In the genomic region with DNA sequence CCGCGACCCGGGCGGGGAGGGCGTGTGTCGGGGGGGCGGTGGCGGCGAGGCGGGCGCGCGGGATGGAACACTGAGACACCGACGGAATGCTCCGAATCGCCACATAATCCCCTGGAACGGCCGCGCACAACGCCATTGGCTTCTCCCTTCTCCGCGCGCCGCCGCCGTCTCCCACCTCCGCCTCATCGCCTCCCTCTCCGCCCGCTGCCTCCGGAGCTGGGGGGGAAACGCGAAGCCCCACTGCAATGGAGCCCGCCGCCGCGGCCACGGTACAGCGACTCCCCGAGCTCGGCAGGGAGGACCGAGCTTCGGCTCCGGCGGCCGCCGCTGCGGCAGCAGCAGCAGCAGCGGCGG, we compare ENCODE assay signal across 8 cellular contexts. TPM values are rescaled to one million over a fixed set of nuclear protein-coding genes. Genes with fewer than 3 reads are reported as not detected.
DNase-seq lines count a peak whose midpoint lies in the region; ATAC-seq lines count a peak whose summit lies in the region.

A gene (plus strand): TSS at position 103 of the 354 bp plus-strand sequence. CDS start 143 bp downstream, at position 246.

- H3K4me3 ChIP-seq in iPS-11a (ENCODE audit: low read depth, low read length) = peak within 1 kb of the TSS; percentile 69

- ATAC-seq in activated CD8-positive, alpha-beta memory T cell treated with anti-CD3 and anti-CD28 coated beads, Interleukin-2, amount 10 ng/mL, durations not matched to agents 7 days and 5 days = peak; percentile 43
- ATAC-seq in HG03039 (IDR thresholded peaks at IDR 0.05; ENCODE audit: unreplicated experiment) = peak; percentile 15
- ATAC-seq in stimulated activated naive B cell treated with anti-CD40 and anti-IgM and Interleukin-4, amounts not matched to agents 10 μg/mL and 1 μg/mL and 100 μg/mL, for 72 hours (replicated peaks) = peak; percentile 41 to 45

- H3K4me1 Mint-ChIP-seq in activated CD8-positive, alpha-beta memory T cell treated with anti-CD3 and anti-CD28 coated beads, Interleukin-2, amount 10 ng/mL, durations not matched to agents 7 days and 5 days = peaks cover 34% of the 10 kb centered on the region
- H3K4me1 Mint-ChIP-seq in activated T-helper 1 cell treated with anti-CD3 and anti-CD28 coated beads, Interleukin-12 subunit alpha, Interleukin-12 subunit beta, Interleukin-2, Interleukin-4 antibody, amounts not matched to agents 30 ng/mL and 10 ng/mL and 1 ng/mL, durations not matched to agents 14 hours and 24 hours and 36 hours (ENCODE audit: low read depth) = peaks cover 40% of the 10 kb centered on the region
- H3K4me1 Mint-ChIP-seq in stimulated activated naive B cell treated with anti-CD40 and anti-IgM and Interleukin-4, amounts not matched to agents 10 μg/mL and 1 μg/mL and 100 μg/mL, for 72 hours = peaks cover 14 to 31% of the 10 kb centered on the region in 2 donors

- H3K36me3 Mint-ChIP-seq in activated CD8-positive, alpha-beta memory T cell treated with anti-CD3 and anti-CD28 coated beads, Interleukin-2, amount 10 ng/mL, durations not matched to agents 7 days and 5 days = peaks cover 3% of the 10 kb centered on the region
- H3K36me3 Mint-ChIP-seq in activated T-helper 1 cell treated with anti-CD3 and anti-CD28 coated beads, Interleukin-12 subunit alpha, Interleukin-12 subunit beta, Interleukin-2, Interleukin-4 antibody, amounts not matched to agents 30 ng/mL and 10 ng/mL and 1 ng/mL, durations not matched to agents 14 hours and 24 hours and 36 hours (ENCODE audit: low read depth) = peaks cover 3% of the 10 kb centered on the region
- H3K36me3 Mint-ChIP-seq in stimulated activated naive B cell treated with anti-CD40 and anti-IgM and Interleukin-4, amounts not matched to agents 10 μg/mL and 1 μg/mL and 100 μg/mL, for 72 hours = peaks cover 7 to 19% of the 10 kb centered on the region in 2 donors

- H3K9me3 Mint-ChIP-seq in activated CD8-positive, alpha-beta memory T cell treated with anti-CD3 and anti-CD28 coated beads, Interleukin-2, amount 10 ng/mL, durations not matched to agents 7 days and 5 days (ENCODE audit: low read depth) = no peaks in the 10 kb centered on the region
- no peaks in the 10 kb centered on the region for H3K9me3 Mint-ChIP-seq in activated T-helper 1 cell treated with anti-CD3 and anti-CD28 coated beads, Interleukin-12 subunit alpha, Interleukin-12 subunit beta, Interleukin-2, Interleukin-4 antibody, amounts not matched to agents 30 ng/mL and 10 ng/mL and 1 ng/mL, durations not matched to agents 14 hours and 24 hours and 36 hours
- no peaks in the 10 kb centered on the region for H3K9me3 Mint-ChIP-seq in stimulated activated naive B cell treated with anti-CD40 and anti-IgM and Interleukin-4, amounts not matched to agents 10 μg/mL and 1 μg/mL and 100 μg/mL, for 72 hours

- DNase-seq in activated CD8-positive, alpha-beta memory T cell treated with anti-CD3 and anti-CD28 coated beads, Interleukin-2, amount 10 ng/mL, durations not matched to agents 7 days and 5 days = no peak
- DNase-seq in activated CD8-positive, alpha-beta memory T cell treated with anti-CD3 and anti-CD28 coated beads for 24 hours = no peak
- no peak for DNase-seq in activated T-helper 1 cell treated with anti-CD3 and anti-CD28 coated beads, Interleukin-12 subunit alpha, Interleukin-12 subunit beta, Interleukin-2, Interleukin-4 antibody, amounts not matched to agents 30 ng/mL and 10 ng/mL and 1 ng/mL, durations not matched to agents 14 hours and 24 hours and 36 hours (ENCODE audit: low spot score)
- no peak for DNase-seq in stimulated activated naive B cell treated with anti-CD40 and anti-IgM and Interleukin-4, amounts not matched to agents 10 μg/mL and 1 μg/mL and 100 μg/mL, for 72 hours
- no peak for DNase-seq in NCI-H2081 (lab: John Stamatoyannopoulos, UW)
- DNase-seq in retina = no peak

- peak within 1 kb of the TSS; percentile 84 for H3K4me3 Mint-ChIP-seq in activated CD8-positive, alpha-beta memory T cell treated with anti-CD3 and anti-CD28 coated beads, Interleukin-2, amount 10 ng/mL, durations not matched to agents 7 days and 5 days
- peak within 1 kb of the TSS; percentile 87 for H3K4me3 Mint-ChIP-seq in activated T-helper 1 cell treated with anti-CD3 and anti-CD28 coated beads, Interleukin-12 subunit alpha, Interleukin-12 subunit beta, Interleukin-2, Interleukin-4 antibody, amounts not matched to agents 30 ng/mL and 10 ng/mL and 1 ng/mL, durations not matched to agents 14 hours and 24 hours and 36 hours
- peak within 1 kb of the TSS; percentile 83 to 85 for H3K4me3 Mint-ChIP-seq in stimulated activated naive B cell treated with anti-CD40 and anti-IgM and Interleukin-4, amounts not matched to agents 10 μg/mL and 1 μg/mL and 100 μg/mL, for 72 hours

- intact Hi-C loops in activated T-helper 1 cell treated with anti-CD3 and anti-CD28 coated beads, Interleukin-12 subunit alpha, Interleukin-12 subunit beta, Interleukin-2, Interleukin-4 antibody, amounts not matched to agents 30 ng/mL and 10 ng/mL and 1 ng/mL, durations not matched to agents 14 hours and 24 hours and 36 hours (cut with micrococcal nuclease) = loop anchor here (1.0 to 10.0 kb wide), 16 partner anchors 69 to 1255 kb away; a partner anchor contains a TSS

- CTCF ChIA-PET in activated CD8-positive, alpha-beta memory T cell treated with anti-CD3 and anti-CD28 coated beads, Interleukin-2, amount 10 ng/mL, durations not matched to agents 7 days and 5 days (lab: Charles Lee) = interaction anchor here (0.6 to 5.6 kb wide), 31 partner anchors 10 to 1138 kb away, joined by 3 to 67 read pairs (median 5); no protein-coding TSS in a partner anchor

- peak within 1 kb of the TSS; percentile 77 for H3K27ac Mint-ChIP-seq in activated CD8-positive, alpha-beta memory T cell treated with anti-CD3 and anti-CD28 coated beads, Interleukin-2, amount 10 ng/mL, durations not matched to agents 7 days and 5 days
- peak within 1 kb of the TSS; percentile 85 for H3K27ac Mint-ChIP-seq in activated T-helper 1 cell treated with anti-CD3 and anti-CD28 coated beads, Interleukin-12 subunit alpha, Interleukin-12 subunit beta, Interleukin-2, Interleukin-4 antibody, amounts not matched to agents 30 ng/mL and 10 ng/mL and 1 ng/mL, durations not matched to agents 14 hours and 24 hours and 36 hours
- peak within 1 kb of the TSS; percentile 84 for H3K27ac Mint-ChIP-seq in stimulated activated naive B cell treated with anti-CD40 and anti-IgM and Interleukin-4, amounts not matched to agents 10 μg/mL and 1 μg/mL and 100 μg/mL, for 72 hours

- H3K27me3 Mint-ChIP-seq in activated CD8-positive, alpha-beta memory T cell treated with anti-CD3 and anti-CD28 coated beads, Interleukin-2, amount 10 ng/mL, durations not matched to agents 7 days and 5 days = peaks cover 4% of the 10 kb centered on the region
- H3K27me3 Mint-ChIP-seq in activated T-helper 1 cell treated with anti-CD3 and anti-CD28 coated beads, Interleukin-12 subunit alpha, Interleukin-12 subunit beta, Interleukin-2, Interleukin-4 antibody, amounts not matched to agents 30 ng/mL and 10 ng/mL and 1 ng/mL, durations not matched to agents 14 hours and 24 hours and 36 hours (ENCODE audit: insufficient read depth) = peaks cover 23% of the 10 kb centered on the region
- H3K27me3 Mint-ChIP-seq in stimulated activated naive B cell treated with anti-CD40 and anti-IgM and Interleukin-4, amounts not matched to agents 10 μg/mL and 1 μg/mL and 100 μg/mL, for 72 hours = no peaks in the 10 kb centered on the region

RNA-seq across cellular contexts. Expression of the gene that starts here (rescaled TPM):
- total RNA-seq in activated CD8-positive, alpha-beta memory T cell treated with anti-CD3 and anti-CD28 coated beads, Interleukin-2, amount 10 ng/mL, durations not matched to agents 7 days and 5 days = 10 to 100 TPM in 1 of 2 experiments, 1 to 10 TPM in 1; 9.8 to 18.3 TPM
- 14.1 and 14.4 TPM in 2 replicates for total RNA-seq in activated T-helper 1 cell treated with anti-CD3 and anti-CD28 coated beads, Interleukin-12 subunit alpha, Interleukin-12 subunit beta, Interleukin-2, Interleukin-4 antibody, amounts not matched to agents 30 ng/mL and 10 ng/mL and 1 ng/mL, durations not matched to agents 14 hours and 24 hours and 36 hours
